ENCODE assay signal across 19 cellular contexts in the genomic region with DNA sequence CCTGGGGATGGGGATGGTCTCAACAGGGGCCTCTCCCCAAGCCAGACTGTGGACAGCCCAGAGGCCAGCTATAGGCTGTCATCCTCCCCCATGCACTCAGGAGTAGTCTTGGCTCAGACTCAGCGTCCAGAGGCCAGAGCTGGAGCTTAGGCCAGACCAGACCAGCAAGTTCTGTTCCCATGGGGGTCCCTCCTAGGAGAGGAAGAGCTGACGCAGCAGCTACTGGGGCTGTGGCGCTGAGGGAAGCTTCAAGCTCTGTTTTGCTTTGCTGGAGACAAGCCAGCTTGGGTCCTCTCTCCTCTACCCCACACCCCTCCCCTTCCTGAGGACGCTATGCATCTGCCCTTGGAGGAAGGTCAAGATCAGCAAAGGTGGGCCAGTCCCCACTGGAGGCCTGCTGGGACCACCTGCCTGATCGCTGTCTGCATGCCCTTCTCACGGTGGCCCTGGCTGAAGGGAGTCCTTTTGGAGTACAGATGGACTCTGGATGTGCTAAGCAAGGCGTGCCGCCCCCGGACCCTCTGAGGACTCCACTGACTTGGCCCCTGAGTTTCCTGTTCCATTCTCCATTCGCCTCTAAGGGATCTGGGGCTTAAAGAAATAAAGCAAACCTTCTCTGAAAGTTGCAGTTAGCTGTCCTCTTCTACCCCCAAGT. TPM values are rescaled to one million over a fixed set of nuclear protein-coding genes. Genes with fewer than 3 reads are reported as not detected.
DNase-seq lines count a peak whose midpoint lies in the region; ATAC-seq and TF ChIP-seq lines count a peak whose summit lies in the region.
"Had no signal": no experiment of that assay in that cellular context is flagged by ENCODE, and none has a peak within 500 bp of the region (broad histone marks: within the 10 kb centered on the region; RNA-seq: fewer than 3 reads in every experiment).

No MANE protein-coding gene starts in this region.

- H3K9me3 Mint-ChIP-seq in activated T-cell treated with anti-CD3 and anti-CD28 coated beads, Interleukin-2, amount 50 U/mL, for 24 hours = no peaks in the 10 kb centered on the region

- H3K27ac Mint-ChIP-seq in activated T-cell treated with anti-CD3 and anti-CD28 coated beads, Interleukin-2, amount 50 U/mL, for 24 hours = no peak overlapping the region

- H3K4me3 Mint-ChIP-seq in activated T-cell treated with anti-CD3 and anti-CD28 coated beads, Interleukin-2, amount 50 U/mL, for 24 hours = no peak overlapping the region

- H3K36me3 ChIP-seq in BE2C = no peaks in the 10 kb centered on the region
- no peaks in the 10 kb centered on the region for H3K36me3 ChIP-seq in H7 (replicated peaks; ENCODE audit: control insufficient read depth, insufficient read depth, low read length)
- H3K36me3 ChIP-seq: SJCRH30 had no signal

- H3K27me3 ChIP-seq in BE2C = no peaks in the 10 kb centered on the region
- H3K27me3 ChIP-seq in H7 (ENCODE audit: control insufficient read depth, insufficient read depth, low read length) = no peaks in the 10 kb centered on the region
- H3K27me3 ChIP-seq: SJCRH30 had no signal

- peaks cover 14% of the 10 kb centered on the region for H3K4me1 Mint-ChIP-seq in activated T-cell treated with anti-CD3 and anti-CD28 coated beads, Interleukin-2, amount 50 U/mL, for 24 hours (ENCODE audit: low read depth)

- peaks cover 12% of the 10 kb centered on the region for H3K4me1 ChIP-seq in BE2C
- H3K4me1 ChIP-seq: SJCRH30 had no signal

- H3K4me3 ChIP-seq in BE2C (ENCODE audit: low read depth, low read length) (no peak overlapping the region), H7 (ENCODE audit: insufficient read depth, low read depth, low read length) (no peak overlapping the region)
- H3K4me3 ChIP-seq: GM23248, SJCRH30 had no signal

- intact Hi-C loops in cardiac septum (cut with DNase I) = no loop called here

- POLR2A ChIA-PET in GM10248 (lab: Yijun Ruan, JAX) = no interaction called here

- TF ChIP-seq CTCF in BE2C (IDR thresholded peaks at IDR 0.05; ENCODE audit: low read depth, low read length) (no peak), GM10248 (IDR thresholded peaks at IDR 0.05; ENCODE audit: control extremely low read depth, extremely low read depth, low read depth, missing control alignments) (no peak)

- H3K9me3 ChIP-seq in BE2C = no peaks in the 10 kb centered on the region
- H3K9me3 ChIP-seq: SJCRH30 had no signal

- ATAC-seq in HG03571 (IDR thresholded peaks at IDR 0.05; ENCODE audit: unreplicated experiment) = no peak
- ATAC-seq: HCT116 had no signal

- DNase-seq in BE2C (peak; percentile 71), H7 (peak; percentile 13), cardiac septum (ENCODE audit: low spot score) (peak; percentile 70), mesenteric fat pad (ENCODE audit: low spot score) (peak; percentile 85), GM10248 (ENCODE audit: extremely low spot score) (no peak), DMS53 (lab: John Stamatoyannopoulos, UW) (no peak)
- DNase-seq in activated T-cell treated with anti-CD3 and anti-CD28 coated beads, Interleukin-2, amount 50 U/mL, for 24 hours = no peak
- DNase-seq: COR-L47, GM23248, NCI-H1417 treated with DMSO at 0.1 percent for 48 hours, NCI-H1930, NCI-H2171, NCI-H446, NCI-H69, OCI-M1, SJCRH30 had no signal

- no peaks in the 10 kb centered on the region for H3K36me3 Mint-ChIP-seq in activated T-cell treated with anti-CD3 and anti-CD28 coated beads, Interleukin-2, amount 50 U/mL, for 24 hours (ENCODE audit: low read depth)

- no peaks in the 10 kb centered on the region for H3K27me3 Mint-ChIP-seq in activated T-cell treated with anti-CD3 and anti-CD28 coated beads, Interleukin-2, amount 50 U/mL, for 24 hours

- CTCF ChIA-PET in GM10248 (lab: Yijun Ruan, JAX) = interaction anchor here (1.0 to 1.5 kb wide), 2 partner anchors 50 to 787 kb away, joined by 3 read pairs; no protein-coding TSS in a partner anchor

RNA-seq across cellular contexts. Expression of gene TBATA, which starts 2.6 kb away (rescaled TPM):
- polyA plus RNA-seq in BE2C (2012; ENCODE audit: insufficient read depth, insufficient read length, low read depth) = not detected
- total RNA-seq in H7 (2014; rRNA removed; shearing (Covaris generic)) = not detected in 2 replicates
- total RNA-seq in cardiac septum (not detected), mesenteric fat pad (not detected)
- total RNA-seq: GM23248, RPMI7951, SJCRH30 had no signal
- polyA plus RNA-seq: GM23248 had no signal

RNA-seq across cellular contexts. Expression of gene SGPL1, which starts 33.2 kb away (rescaled TPM):
- 22.7 TPM for polyA plus RNA-seq in BE2C (2012; ENCODE audit: insufficient read depth, insufficient read length, low read depth)
- 35.0 and 35.1 TPM in 2 replicates for total RNA-seq in H7 (2014; rRNA removed; shearing (Covaris generic))
- 17.3 TPM for total RNA-seq in cardiac septum
- total RNA-seq in mesenteric fat pad = 40.0 TPM

Comparison
In these comparisons a context has a peak if more than half of its experiments do, and no peak if none do; other contexts are left out.
1. DNase-seq: peak in BE2C (single experiment), H7 (single experiment), cardiac septum (single experiment) and mesenteric fat pad (single experiment); none in GM10248 (single experiment), activated T-cell treated with anti-CD3 and anti-CD28 coated beads, Interleukin-2, amount 50 U/mL, for 24 hours (single experiment) and DMS53 (single experiment).